ENCODE assay signal across 10 cellular contexts in the genomic region with DNA sequence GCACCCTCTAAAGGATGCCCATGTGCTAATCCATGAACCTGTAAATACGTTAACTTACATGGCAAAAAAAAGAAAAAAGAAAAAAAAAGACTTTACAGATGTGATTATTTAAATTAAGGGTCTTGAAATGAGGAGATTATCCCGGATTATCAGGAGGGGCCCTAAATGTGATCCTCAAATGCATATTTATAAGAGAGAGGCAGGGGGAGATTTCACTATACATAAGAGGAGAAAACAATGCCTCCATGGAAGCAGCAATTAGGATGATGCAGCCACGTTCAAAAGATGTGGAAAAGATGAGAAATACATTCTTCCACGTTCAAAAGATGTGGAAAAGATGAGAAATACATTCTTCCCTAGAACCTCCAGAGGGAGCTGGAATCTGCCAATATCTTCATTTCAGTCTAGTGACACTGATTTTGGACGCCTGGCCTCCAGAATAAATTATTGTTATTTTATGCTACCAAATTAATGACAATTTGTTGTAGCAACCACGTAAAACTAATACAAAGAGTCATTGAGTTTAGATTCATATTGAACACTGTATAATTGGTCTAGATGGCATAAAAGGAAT.
DNase-seq lines count a peak whose midpoint lies in the region; FAIRE-seq and TF ChIP-seq lines count a peak whose summit lies in the region.
"Had no signal": no experiment of that assay in that cellular context is flagged by ENCODE, and none has a peak within 500 bp of the region (broad histone marks: within the 10 kb centered on the region; RNA-seq: fewer than 3 reads in every experiment).

No MANE protein-coding gene starts in this region.

- H3K4me1 Mint-ChIP-seq in neural crest cell, result peaks cover 6% of the 10 kb centered on the region
- peaks cover 2% of the 10 kb centered on the region for H3K4me1 Mint-ChIP-seq in progenitor cell of endocrine pancreas (ENCODE audit: low read depth)
- H3K4me1 Mint-ChIP-seq: nephron progenitor cell had no signal

- H3K36me3 Mint-ChIP-seq in neural crest cell (ENCODE audit: low read depth) (no peaks in the 10 kb centered on the region), progenitor cell of endocrine pancreas (ENCODE audit: insufficient read depth) (no peaks in the 10 kb centered on the region)

- no peaks in the 10 kb centered on the region for H3K27me3 ChIP-seq in bronchial epithelial cell (ENCODE audit: control insufficient read depth, insufficient read depth, low read length)

- DNase-seq in DMS53 (lab: John Stamatoyannopoulos, UW), result peak; percentile 76
- no peak for DNase-seq in LNCaP clone FGC (ENCODE audit: low read depth)
- DNase-seq in bronchial epithelial cell (ENCODE audit: low read depth), result peak; percentile 19
- DNase-seq in neural crest cell (ENCODE audit: low read depth, low spot score), result no peak
- DNase-seq in NCI-H226, result no peak
- DNase-seq in nucleus accumbens (lab: John Stamatoyannopoulos, UW), result no peak
- DNase-seq in progenitor cell of endocrine pancreas (ENCODE audit: low spot score, unreplicated experiment), result no peak
- DNase-seq: NCI-H446 treated with DMSO at 0.1 percent for 48 hours, nephron progenitor cell had no signal

- H3K4me3 Mint-ChIP-seq in neural crest cell (no peak overlapping the region), progenitor cell of endocrine pancreas (ENCODE audit: low read depth) (no peak overlapping the region)
- H3K4me3 Mint-ChIP-seq: nephron progenitor cell had no signal

- H3K27me3 Mint-ChIP-seq in neural crest cell (ENCODE audit: low read depth), result no peaks in the 10 kb centered on the region
- H3K27me3 Mint-ChIP-seq in progenitor cell of endocrine pancreas, result no peaks in the 10 kb centered on the region

- FAIRE-seq in bronchial epithelial cell (lab: Jason Lieb, UNC), result no peak
- FAIRE-seq: TTC549 had no signal

- no peak overlapping the region for H3K27ac Mint-ChIP-seq in neural crest cell (ENCODE audit: unreplicated experiment)
- no peak overlapping the region for H3K27ac Mint-ChIP-seq in progenitor cell of endocrine pancreas
- H3K27ac Mint-ChIP-seq: nephron progenitor cell had no signal

- TF ChIP-seq CTCF in LNCaP clone FGC (IDR thresholded peaks at IDR 0.05; ENCODE audit: control insufficient read depth, extremely low read depth, insufficient read depth) (peak; percentile 52), bronchial epithelial cell (IDR thresholded peaks at IDR 0.05; ENCODE audit: insufficient read depth, low read length, severe bottlenecking) (peak; percentile 24), neural crest cell (conservative IDR thresholded peaks at IDR 0.05) (peak; percentile 46), progenitor cell of endocrine pancreas (IDR thresholded peaks at IDR 0.05; ENCODE audit: unreplicated experiment) (no peak)

- H3K9me3 Mint-ChIP-seq in neural crest cell, result peaks cover 7% of the 10 kb centered on the region
- peaks cover 9% of the 10 kb centered on the region for H3K9me3 Mint-ChIP-seq in progenitor cell of endocrine pancreas (ENCODE audit: low read depth)

- H3K4me3 ChIP-seq in LNCaP clone FGC (ENCODE audit: low read depth, low read length) (no peak overlapping the region), bronchial epithelial cell (ENCODE audit: low read depth, low read length) (no peak overlapping the region)

- H3K36me3 ChIP-seq in bronchial epithelial cell (ENCODE audit: control insufficient read depth, insufficient read depth, low read length), result no peaks in the 10 kb centered on the region

Comparison
In these comparisons a context has a peak if more than half of its experiments do, and no peak if none do; other contexts are left out.
1. DNase-seq: peak in DMS53 (single experiment) and bronchial epithelial cell (single experiment); none in LNCaP clone FGC (single experiment), neural crest cell (single experiment), NCI-H226 (single experiment), nucleus accumbens (0 of 56) and progenitor cell of endocrine pancreas (single experiment).